24 cellular contexts compared by ENCODE assay signal in the genomic region with DNA sequence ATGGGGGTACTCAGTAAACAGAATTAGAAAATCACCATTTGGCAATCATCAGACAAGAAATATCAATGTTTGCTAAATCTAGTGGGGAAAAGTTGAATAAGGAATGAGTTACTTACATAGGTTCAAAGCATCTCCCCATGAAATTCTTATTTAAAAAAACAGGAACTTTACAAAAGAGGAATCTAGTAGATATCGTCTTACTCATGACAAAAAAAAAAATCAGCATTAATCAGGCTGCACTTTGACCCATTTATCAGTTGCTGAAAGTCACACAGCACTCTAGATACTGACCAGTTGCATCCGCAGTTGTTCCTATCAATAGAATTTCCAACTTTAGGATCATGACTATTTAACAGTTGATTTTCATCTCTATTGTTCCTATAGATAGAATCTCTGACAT.
"Had no signal": no experiment of that assay in that cellular context is flagged by ENCODE, and none has a peak within 500 bp of the region (broad histone marks: within the 10 kb centered on the region; RNA-seq: fewer than 3 reads in every experiment).

No MANE protein-coding gene starts in this region.

- ATAC-seq: activated CD8-positive, alpha-beta memory T cell treated with anti-CD3 and anti-CD28 coated beads, Interleukin-2, amount 10 ng/mL, durations not matched to agents 7 days and 5 days; activated CD8-positive, alpha-beta T cell treated with anti-CD3 and anti-CD28 coated beads for 36 hours; activated naive CD8-positive, alpha-beta T cell treated with anti-CD3 and anti-CD28 coated beads, Interleukin-2, amount 50 U/mL, for 24 hours; body of pancreas; effector memory CD8-positive, alpha-beta T cell; left ventricle myocardium superior; stimulated activated naive B cell treated with anti-CD40 and anti-IgM and Interleukin-4, amounts not matched to agents 10 μg/mL and 1 μg/mL and 100 μg/mL, for 72 hours; T-cell had no signal

- H3K4me3 Mint-ChIP-seq: activated CD4-positive, alpha-beta T cell treated with anti-CD3 and anti-CD28 coated beads, Interleukin-2, amount 10 ng/mL, durations not matched to agents 24 days and 14 days; activated CD8-positive, alpha-beta memory T cell treated with anti-CD3 and anti-CD28 coated beads, Interleukin-2, amount 10 ng/mL, durations not matched to agents 7 days and 5 days; activated CD8-positive, alpha-beta T cell treated with anti-CD3 and anti-CD28 coated beads for 36 hours; activated naive CD8-positive, alpha-beta T cell treated with anti-CD3 and anti-CD28 coated beads, Interleukin-2, amount 50 U/mL, for 24 hours; effector memory CD8-positive, alpha-beta T cell; naive B cell; stimulated activated naive B cell treated with anti-CD40 and anti-IgM and Interleukin-4, amounts not matched to agents 10 μg/mL and 1 μg/mL and 100 μg/mL, for 72 hours; T-cell had no signal

- H3K36me3 ChIP-seq: esophagus muscularis mucosa, sigmoid colon, transverse colon, uterus had no signal

- H3K4me1 ChIP-seq: uterus had no signal

- H3K4me3 ChIP-seq: body of pancreas, esophagus muscularis mucosa, sigmoid colon, transverse colon, uterus had no signal

- H3K27ac ChIP-seq: body of pancreas, esophagus muscularis mucosa, sigmoid colon, transverse colon, uterus had no signal

- H3K27me3 ChIP-seq: body of pancreas, esophagus muscularis mucosa, sigmoid colon, transverse colon, uterus had no signal

- H3K9me3 ChIP-seq: body of pancreas, transverse colon, uterus had no signal

- H3K27me3 Mint-ChIP-seq: activated CD4-positive, alpha-beta T cell treated with anti-CD3 and anti-CD28 coated beads, Interleukin-2, amount 10 ng/mL, durations not matched to agents 24 days and 14 days; activated CD8-positive, alpha-beta memory T cell treated with anti-CD3 and anti-CD28 coated beads, Interleukin-2, amount 10 ng/mL, durations not matched to agents 7 days and 5 days; activated CD8-positive, alpha-beta T cell treated with anti-CD3 and anti-CD28 coated beads for 36 hours; activated naive CD8-positive, alpha-beta T cell treated with anti-CD3 and anti-CD28 coated beads, Interleukin-2, amount 50 U/mL, for 24 hours; effector memory CD8-positive, alpha-beta T cell; naive B cell; stimulated activated naive B cell treated with anti-CD40 and anti-IgM and Interleukin-4, amounts not matched to agents 10 μg/mL and 1 μg/mL and 100 μg/mL, for 72 hours; T-cell had no signal

- H3K27ac Mint-ChIP-seq: activated CD4-positive, alpha-beta T cell treated with anti-CD3 and anti-CD28 coated beads, Interleukin-2, amount 10 ng/mL, durations not matched to agents 24 days and 14 days; activated CD8-positive, alpha-beta memory T cell treated with anti-CD3 and anti-CD28 coated beads, Interleukin-2, amount 10 ng/mL, durations not matched to agents 7 days and 5 days; activated CD8-positive, alpha-beta T cell treated with anti-CD3 and anti-CD28 coated beads for 36 hours; activated naive CD8-positive, alpha-beta T cell treated with anti-CD3 and anti-CD28 coated beads, Interleukin-2, amount 50 U/mL, for 24 hours; effector memory CD8-positive, alpha-beta T cell; stimulated activated naive B cell treated with anti-CD40 and anti-IgM and Interleukin-4, amounts not matched to agents 10 μg/mL and 1 μg/mL and 100 μg/mL, for 72 hours; T-cell had no signal

- DNase-seq: activated CD4-positive, alpha-beta T cell treated with anti-CD3 and anti-CD28 coated beads, Interleukin-2, amount 10 ng/mL, durations not matched to agents 24 days and 14 days; activated CD4-positive, CD25-positive, alpha-beta regulatory T cell; activated CD8-positive, alpha-beta memory T cell treated with anti-CD3 and anti-CD28 coated beads, Interleukin-2, amount 10 ng/mL, durations not matched to agents 7 days and 5 days; activated CD8-positive, alpha-beta T cell treated with anti-CD3 and anti-CD28 coated beads for 36 hours; activated gamma-delta T cell; activated naive CD4-positive, alpha-beta T cell treated with anti-CD3 and anti-CD28 coated beads, Interleukin-2, amount 50 U/mL, for 16 hours; activated naive CD8-positive, alpha-beta T cell treated with anti-CD3 and anti-CD28 coated beads, Interleukin-2, amount 50 U/mL, for 24 hours; activated T-cell treated with anti-CD3 and anti-CD28 coated beads for 4 hours; anterior cingulate cortex; body of pancreas; effector memory CD8-positive, alpha-beta T cell; head of caudate nucleus; hypothalamus; left ventricle myocardium superior; naive B cell; sigmoid colon; stimulated activated CD4-positive, alpha-beta T cell treated with anti-CD3 and anti-CD28 coated beads, Interleukin-2, amount 100 ng/mL, for 48 hours; stimulated activated CD8-positive, alpha-beta memory T cell treated with anti-CD3 and anti-CD28 coated beads, Interleukin-4, amount 100 ng/mL, for 48 hours; stimulated activated naive B cell treated with anti-CD40 and anti-IgM and Interleukin-4, amounts not matched to agents 10 μg/mL and 1 μg/mL and 100 μg/mL, for 72 hours; T-cell; transverse colon; uterus had no signal

- FAIRE-seq: frontal cortex had no signal
